Comparison of ENCODE assay signal across 1 cellular context in genomic region chr7:140175221-140176218, GRCh38.
TF ChIP-seq lines count a peak whose summit lies in the region.

No MANE protein-coding gene starts in this region.

TF ChIP-seq in SK-N-SH, 30 proteins besides CTCF, POLR2A, EP300 and RAD21 (continued from another document):
- TF ChIP-seq MAX (IDR thresholded peaks at IDR 0.05; ENCODE audit: low read depth) (peak; percentile 84), RCOR1 (IDR thresholded peaks at IDR 0.05; ENCODE audit: low read length) (peak; percentile 79), FOXM1 (IDR thresholded peaks at IDR 0.05; ENCODE audit: low read depth) (no peak), USF2 (IDR thresholded peaks at IDR 0.05; ENCODE audit: borderline replicate concordance, low read depth, low read length) (no peak), TAF1 (IDR thresholded peaks at IDR 0.05; ENCODE audit: borderline replicate concordance, low read depth, low read length) (peak; percentile 63; the same call in 1 of the 2 replicates), TCF12 (IDR thresholded peaks at IDR 0.05) (peak; percentile 41; the same call in 1 of the 2 replicates), NRF1 (IDR thresholded peaks at IDR 0.05; ENCODE audit: low read depth, low read length) (no peak), RXRA (IDR thresholded peaks at IDR 0.05; ENCODE audit: borderline replicate concordance, low read depth) (no peak; the same call in 1 of the 2 replicates), ZBTB33 (IDR thresholded peaks at IDR 0.05; ENCODE audit: borderline replicate concordance, low read depth) (no peak)
